ENCODE assay signal across 8 cellular contexts in genomic region chr10:97497572-97498075, GRCh38. TPM values are rescaled to one million over a fixed set of nuclear protein-coding genes. Genes with fewer than 3 reads are reported as not detected.
DNase-seq lines count a peak whose midpoint lies in the region; ATAC-seq and TF ChIP-seq lines count a peak whose summit lies in the region.

No MANE protein-coding gene starts in this region.

- H3K9me3 ChIP-seq in H9 (ENCODE audit: control insufficient read depth, low read depth, low read length) (no peaks in the 10 kb centered on the region), right cardiac atrium (ENCODE audit: control insufficient read depth, low read length) (no peaks in the 10 kb centered on the region), psoas muscle (no peaks in the 10 kb centered on the region), vagina (no peaks in the 10 kb centered on the region)

- no peak overlapping the region for H3K4ac ChIP-seq in H9 (ENCODE audit: low read depth, low read length)

- H3K14ac ChIP-seq in H9 (ENCODE audit: insufficient read depth, low read length): 0 out of 2 replicates have a peak overlapping the region, but pooled peaks have one; percentile 1

- H4K91ac ChIP-seq in H9 (ENCODE audit: insufficient read length, low read depth, low read length): no peak overlapping the region

- TF ChIP-seq CTCF in H9 (conservative IDR thresholded peaks at IDR 0.05) (no peak), psoas muscle (IDR thresholded peaks at IDR 0.05) (no peak), vagina (IDR thresholded peaks at IDR 0.05) (no peak)

- H3K36me3 ChIP-seq in psoas muscle (ENCODE audit: insufficient read depth in 1 of 2, low read depth in 1 of 2) (no peaks in the 10 kb centered on the region), vagina (peaks cover 0 to 5% of the 10 kb centered on the region in 2 donors)

- H3K4me1 Mint-ChIP-seq in H9: peaks cover 41 to 51% of the 10 kb centered on the region in 2 experiments
- peaks cover 28% of the 10 kb centered on the region for H3K4me1 Mint-ChIP-seq in T-helper 2 cell treated with Interferon-gamma antibody and Interleukin-4, amounts not matched to agents 5 μg/mL and 100 μg/mL, for 36 hours (ENCODE audit: low read depth)

- H2BK120ac ChIP-seq in H9 (ENCODE audit: low read depth, low read length, poor library complexity, severe bottlenecking): no peak overlapping the region

- peak; percentile 17 for DNase-seq in DMS153 (lab: John Stamatoyannopoulos, UW)
- peak; percentile 72 for DNase-seq in H9
- peak; percentile 30 for DNase-seq in NCI-H1694 (lab: John Stamatoyannopoulos, UW)
- peak; percentile 82 for DNase-seq in T-helper 2 cell treated with Interferon-gamma antibody and Interleukin-4, amounts not matched to agents 5 μg/mL and 100 μg/mL, for 36 hours (ENCODE audit: low spot score)
- peak in 55 of 58 donors; percentile 10 to 84 (median 64) for DNase-seq in anterior cingulate cortex (lab: John Stamatoyannopoulos, UW)
- peak; percentile 84 to 92 (median 89) for DNase-seq in right cardiac atrium
- DNase-seq in psoas muscle: peak; percentile 82 to 89
- peak in 1 of 2 donors; percentile 94 for DNase-seq in vagina (ENCODE audit: extremely low spot score in 2 of 2)

- no peak overlapping the region for H2BK15ac ChIP-seq in H9 (ENCODE audit: low read depth, low read length)

- peak overlapping the region; percentile 89 for H3K4me3 Mint-ChIP-seq in H9
- peak overlapping the region; percentile 97 for H3K4me3 Mint-ChIP-seq in T-helper 2 cell treated with Interferon-gamma antibody and Interleukin-4, amounts not matched to agents 5 μg/mL and 100 μg/mL, for 36 hours

- no peak overlapping the region for H2BK5ac ChIP-seq in H9 (ENCODE audit: insufficient read length, low read length)

- peak overlapping the region; percentile 97 for H3K4me2 ChIP-seq in H9 (ENCODE audit: insufficient read depth, insufficient read length, low read length)

- H4K20me1 ChIP-seq in H9 (ENCODE audit: control insufficient read depth, insufficient read depth, insufficient read length): no peaks in the 10 kb centered on the region

- H3K4me3 ChIP-seq in right cardiac atrium (ENCODE audit: low read length): peak overlapping the region; percentile 53
- H3K4me3 ChIP-seq in psoas muscle: peak overlapping the region; percentile 84
- H3K4me3 ChIP-seq in vagina: peak overlapping the region; percentile 75 to 84

- H3K27ac Mint-ChIP-seq in H9: peak overlapping the region; percentile 94 to 99 (median 97)
- peak overlapping the region; percentile 97 for H3K27ac Mint-ChIP-seq in T-helper 2 cell treated with Interferon-gamma antibody and Interleukin-4, amounts not matched to agents 5 μg/mL and 100 μg/mL, for 36 hours

- no peak overlapping the region for H4K8ac ChIP-seq in H9 (replicated peaks; ENCODE audit: insufficient read length, low read depth, low read length)

- peaks cover 14% of the 10 kb centered on the region for H3K23me2 ChIP-seq in H9 (ENCODE audit: insufficient read length, low read depth, low read length, poor library complexity, severe bottlenecking)

- H3K4me1 ChIP-seq in H9 (ENCODE audit: insufficient read depth, low read length) (peaks cover 3% of the 10 kb centered on the region; the same call in 1 of the 2 replicates), right cardiac atrium (ENCODE audit: control insufficient read depth, insufficient read depth, low read length) (peaks cover 14% of the 10 kb centered on the region), psoas muscle (peaks cover 52% of the 10 kb centered on the region), vagina (peaks cover 51% of the 10 kb centered on the region)

- H3K9me3 Mint-ChIP-seq in H9: no peaks in the 10 kb centered on the region
- H3K9me3 Mint-ChIP-seq in T-helper 2 cell treated with Interferon-gamma antibody and Interleukin-4, amounts not matched to agents 5 μg/mL and 100 μg/mL, for 36 hours: no peaks in the 10 kb centered on the region

- H3K27me3 Mint-ChIP-seq in H9 (ENCODE audit: low read depth): peaks cover 23% of the 10 kb centered on the region
- H3K27me3 Mint-ChIP-seq in T-helper 2 cell treated with Interferon-gamma antibody and Interleukin-4, amounts not matched to agents 5 μg/mL and 100 μg/mL, for 36 hours (ENCODE audit: low read depth): peaks cover 29% of the 10 kb centered on the region

- peak overlapping the region; percentile 3 for H3K27ac ChIP-seq in H9 (ENCODE audit: insufficient read length, low read depth, low read length)
- peak overlapping the region; percentile 82 for H3K27ac ChIP-seq in right cardiac atrium (ENCODE audit: low read length)
- peak overlapping the region; percentile 96 for H3K27ac ChIP-seq in psoas muscle
- H3K27ac ChIP-seq in vagina: peak overlapping the region; percentile 94

- H4K5ac ChIP-seq in H9 (ENCODE audit: insufficient read length, low read depth, low read length): no peak overlapping the region

- H3K36me3 Mint-ChIP-seq in H9 (ENCODE audit: insufficient read depth in 1 of 3, low read depth in 3 of 3): peaks cover 0 to 6% (median 4%) of the 10 kb centered on the region in 3 experiments; a peak in 5 of 7 replicates
- peaks cover 5% of the 10 kb centered on the region for H3K36me3 Mint-ChIP-seq in T-helper 2 cell treated with Interferon-gamma antibody and Interleukin-4, amounts not matched to agents 5 μg/mL and 100 μg/mL, for 36 hours (ENCODE audit: low read depth)

- H2BK12ac ChIP-seq in H9 (ENCODE audit: insufficient read length, low read depth, low read length): no peak overlapping the region

- intact Hi-C loops in right cardiac atrium (cut with DNase I) (no loop called here), psoas muscle (cut with DNase I) (no loop called here), vagina (cut with DNase I) (loop anchor here (5.0 kb wide), 1 partner anchor 45 kb away; no protein-coding TSS in a partner anchor)

- H3K23ac ChIP-seq in H9 (ENCODE audit: insufficient read length, low read depth, low read length): no peak overlapping the region

- H3K18ac ChIP-seq in H9 (ENCODE audit: insufficient read length, low read depth, low read length): peak overlapping the region; percentile 5

- no peak overlapping the region for H2AK5ac ChIP-seq in H9 (ENCODE audit: insufficient read length, low read length)

- no peak overlapping the region for H2AFZ ChIP-seq in H9 (ENCODE audit: low read length)

- peaks cover 29% of the 10 kb centered on the region; the same call in 1 of the 2 replicates for H3K79me2 ChIP-seq in H9 (ENCODE audit: insufficient read depth, low read length)

- H3K9ac ChIP-seq in H9 (ENCODE audit: extremely low read depth, insufficient read length, low read length): peak overlapping the region; percentile 67

- H3K27me3 ChIP-seq in H9 (ENCODE audit: insufficient read depth, low read length) (peaks cover 9% of the 10 kb centered on the region; the same call in 1 of the 2 replicates), right cardiac atrium (ENCODE audit: control insufficient read depth, insufficient read depth) (no peaks in the 10 kb centered on the region), psoas muscle (ENCODE audit: insufficient read depth in 3 of 3, low read length in 2 of 3) (no peaks in the 10 kb centered on the region), vagina (no peaks in the 10 kb centered on the region)

- peaks cover 2% of the 10 kb centered on the region for H3K79me1 ChIP-seq in H9 (ENCODE audit: insufficient read depth, low read depth, low read length, poor library complexity, severe bottlenecking)

- no peak for TF ChIP-seq POLR2A in vagina (IDR thresholded peaks at IDR 0.05)

- no peak overlapping the region for H3K56ac ChIP-seq in H9 (ENCODE audit: insufficient read length, low read depth, low read length)

- no peak overlapping the region for H2BK20ac ChIP-seq in H9 (ENCODE audit: low read depth, low read length, poor library complexity, severe bottlenecking)

- H3T11ph ChIP-seq in H9 (ENCODE audit: low read length): no peak overlapping the region

- WGBS in H9 (ENCODE audit: extremely low coverage, insufficient read length, low lambda C conversion rate): no CpG with 5 or more reads among the region's 22 CpGs
- WGBS in right cardiac atrium: under 1% methylated on average over 22 of the region's 22 CpGs
- WGBS in psoas muscle, 3 donors: 0 to 1% (median 0%) methylated on average over 22 of the region's 22 CpGs

- ATAC-seq in right cardiac atrium (peak; percentile 44 to 62), psoas muscle (peak; percentile 42 to 68 (median 59))

RNA-seq across cellular contexts. Expression of gene MMS19, which starts 0.6 kb away (rescaled TPM):
- 102 and 104 TPM in 2 replicates for total RNA-seq in H9 (2021)
- 10 to 100 TPM; 32.8 to 40.0 (median 36.8) TPM for total RNA-seq in right cardiac atrium
- polyA plus RNA-seq in right cardiac atrium: 33.7 TPM
- 10 to 100 TPM; 33.2 to 39.6 (median 34.4) TPM for total RNA-seq in psoas muscle
- 10 to 100 TPM; 29.8 to 47.6 (median 43.1) TPM for polyA plus RNA-seq in psoas muscle
- 92.6 TPM for total RNA-seq in vagina

RNA-seq across cellular contexts. Expression of gene UBTD1, which starts 1.1 kb away (rescaled TPM):
- total RNA-seq in H9 (2021) (18.1 and 19.0 TPM in 2 replicates), right cardiac atrium (10 to 100 TPM; 24.8 to 27.6 (median 25.8) TPM), psoas muscle (10 to 100 TPM; 16.0 to 39.2 (median 22.2) TPM), vagina (18.4 TPM)
- polyA plus RNA-seq in right cardiac atrium (42.1 TPM), psoas muscle (10 to 100 TPM; 43.6 to 59.2 (median 56.7) TPM)

RNA-seq across cellular contexts. Expression of gene ZDHHC16, which starts 51.6 kb away (rescaled TPM):
- total RNA-seq in H9 (2021) (43.9 and 45.4 TPM in 2 replicates), right cardiac atrium (10 to 100 TPM; 18.9 to 28.6 (median 23.8) TPM), psoas muscle (10 to 100 TPM; 19.7 to 24.5 (median 22.7) TPM), vagina (27.3 TPM)
- polyA plus RNA-seq in right cardiac atrium (23.4 TPM), psoas muscle (10 to 100 TPM; 23.2 to 44.9 (median 24.6) TPM)

RNA-seq across cellular contexts. Expression of gene EXOSC1, which starts 51.8 kb away (rescaled TPM):
- total RNA-seq in H9 (2021) (60.3 and 66.4 TPM in 2 replicates), right cardiac atrium (10 to 100 TPM; 19.8 to 22.1 (median 21.1) TPM), psoas muscle (10 to 100 TPM; 14.0 to 20.4 (median 19.8) TPM), vagina (37.6 TPM)
- polyA plus RNA-seq in right cardiac atrium (35.2 TPM), psoas muscle (10 to 100 TPM; 26.4 to 36.5 (median 29.4) TPM)

Comparison
In these comparisons a context has a peak if more than half of its experiments do, and no peak if none do; other contexts are left out.
1. H3K27ac ChIP-seq: peak in every context shown above with its lines; median percentile 96 in psoas muscle; 94 in vagina; 82 in right cardiac atrium; 3 in H9.